1 cellular context compared by ENCODE assay signal in the genomic region with DNA sequence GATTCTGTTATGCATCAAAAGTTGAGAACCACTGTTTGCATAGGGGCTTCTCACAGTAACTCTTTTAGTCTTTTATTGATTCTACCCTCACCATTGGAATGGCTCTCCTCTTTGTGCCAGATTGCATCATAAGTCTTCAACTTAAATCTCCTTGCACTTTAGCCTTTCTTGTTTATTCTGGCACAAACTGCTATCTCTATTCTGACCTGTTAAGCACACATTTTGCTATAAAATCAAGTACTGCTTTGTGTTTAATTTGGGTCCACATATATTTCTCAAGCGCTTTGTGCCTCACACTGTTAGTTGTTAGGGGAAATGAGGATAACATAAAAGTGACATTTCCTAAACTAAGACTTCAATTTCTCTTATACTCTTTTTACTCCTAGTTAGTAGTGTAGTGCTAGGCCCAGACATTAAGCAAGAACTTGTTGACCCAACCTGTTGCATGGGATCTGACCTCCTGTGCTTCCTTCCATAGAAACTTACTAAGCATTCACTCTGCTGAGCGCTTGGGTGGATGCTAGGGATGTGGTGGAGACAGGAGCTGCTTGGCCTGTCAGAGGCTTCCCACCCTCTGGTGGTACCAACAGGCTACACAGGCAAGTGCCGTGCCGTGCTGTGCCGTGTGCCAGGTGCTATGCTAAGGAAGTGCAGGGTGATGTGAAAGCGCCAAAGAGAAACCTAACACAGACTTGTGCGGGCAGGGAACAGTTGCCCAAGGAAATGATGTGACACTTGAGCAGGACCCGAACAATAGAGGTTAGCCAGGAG.
TF ChIP-seq lines count a peak whose summit lies in the region.

No MANE protein-coding gene starts in this region.

TF ChIP-seq in GM23338, 12 proteins besides CTCF, POLR2A, EP300 and RAD21 (continued from another document):
- TF ChIP-seq ZNF462 (CRISPR knock-in tag; IDR thresholded peaks at IDR 0.05) (no peak), EZH2phosphoT487 (IDR thresholded peaks at IDR 0.05; ENCODE audit: unreplicated experiment) (no peak), NANOG (IDR thresholded peaks at IDR 0.05; ENCODE audit: borderline replicate concordance) (no peak)
